ENCODE assay signal across 10 cellular contexts in genomic region chr3:13544293-13544831, GRCh38. TPM values are rescaled to one million over a fixed set of nuclear protein-coding genes. Genes with fewer than 3 reads are reported as not detected.
A peak's percentile ranks its signal among the peaks of the same experiment; 100 is the strongest.
DNase-seq lines count a peak whose midpoint lies in the region; ATAC-seq and TF ChIP-seq lines count a peak whose summit lies in the region.
"Had no signal": no experiment of that assay in that cellular context is flagged by ENCODE, and none has a peak within 500 bp of the region (broad histone marks: within the 10 kb centered on the region; RNA-seq: fewer than 3 reads in every experiment).

No MANE protein-coding gene starts in this region.

- peak overlapping the region; percentile 64 for H3K27ac ChIP-seq in KOPT-K1 (ENCODE audit: low read depth, low read length, poor library complexity, severe bottlenecking)
- peak overlapping the region in 2 of 4 donors; percentile 55 to 65 for H3K27ac ChIP-seq in esophagus squamous epithelium
- H3K27ac ChIP-seq: testis had no signal

- no peak overlapping the region for H3K4me3 ChIP-seq in esophagus squamous epithelium
- H3K4me3 ChIP-seq: testis had no signal

- peaks cover 11 to 51% (median 18%) of the 10 kb centered on the region in 3 donors for H3K4me1 ChIP-seq in esophagus squamous epithelium

- peaks cover 16% of the 10 kb centered on the region for H3K9me3 ChIP-seq in KOPT-K1 (ENCODE audit: insufficient read depth, low read length, poor library complexity, severe bottlenecking)
- H3K9me3 ChIP-seq in esophagus squamous epithelium, result peaks cover 0 to 11% (median 0%) of the 10 kb centered on the region in 3 donors
- H3K9me3 ChIP-seq: testis had no signal

- no peak for TF ChIP-seq POLR2A in esophagus squamous epithelium (IDR thresholded peaks at IDR 0.05)

- H3K36me3 ChIP-seq in KOPT-K1 (ENCODE audit: insufficient read depth, low read length), result no peaks in the 10 kb centered on the region
- no peaks in the 10 kb centered on the region for H3K36me3 ChIP-seq in esophagus squamous epithelium

- 8 to 48% methylated on average over 2 to 4 of the region's 6 CpGs for WGBS in esophagus squamous epithelium, 2 donors

- no peak for TF ChIP-seq CTCF in esophagus squamous epithelium (IDR thresholded peaks at IDR 0.05)

- H3K27me3 ChIP-seq in esophagus squamous epithelium, result peaks cover 0 to 30% (median 0%) of the 10 kb centered on the region in 4 donors
- H3K27me3 ChIP-seq: testis had no signal

- ATAC-seq in GM18861 (IDR thresholded peaks at IDR 0.05; ENCODE audit: unreplicated experiment) (no peak), GM21381 (IDR thresholded peaks at IDR 0.05; ENCODE audit: unreplicated experiment) (no peak)

- intact Hi-C loops in esophagus squamous epithelium (cut with DNase I), result no loop called here

- DNase-seq in activated T-cell treated with anti-CD3 and anti-CD28 coated beads, Interleukin-2, amount 50 U/mL, for 1 hour, result peak; percentile 44
- DNase-seq in glomerular visceral epithelial cell (ENCODE audit: extremely low spot score) (peak; percentile 56), esophagus squamous epithelium (lab: John Stamatoyannopoulos, UW) (no peak), amygdala (lab: John Stamatoyannopoulos, UW) (no peak)
- DNase-seq in stimulated activated CD8-positive, alpha-beta memory T cell treated with anti-CD3 and anti-CD28 coated beads, Interleukin-4, amount 100 ng/mL, for 4 hours (ENCODE audit: low read depth in 2 of 2, low spot score in 1 of 2), result peak; percentile 7 to 28
- DNase-seq: NCI-H510A, testis had no signal

RNA-seq across cellular contexts. Expression of gene FBLN2, which starts 4.6 kb away (rescaled TPM):
- 100 to 1,000 TPM in 1 of 4 donors, 10 to 100 TPM in 2, 1 to 10 TPM in 1; 6.3 to 122 (median 25.7) TPM for total RNA-seq in esophagus squamous epithelium

Comparison
In these comparisons a context has a peak if more than half of its experiments do, and no peak if none do; other contexts are left out.
1. DNase-seq: peak in activated T-cell treated with anti-CD3 and anti-CD28 coated beads, Interleukin-2, amount 50 U/mL, for 1 hour (single experiment), glomerular visceral epithelial cell (single experiment) and stimulated activated CD8-positive, alpha-beta memory T cell treated with anti-CD3 and anti-CD28 coated beads, Interleukin-4, amount 100 ng/mL, for 4 hours (2 of 2); none in esophagus squamous epithelium (single experiment) and amygdala (0 of 56).